1 cellular context compared by ENCODE assay signal in the genomic region with DNA sequence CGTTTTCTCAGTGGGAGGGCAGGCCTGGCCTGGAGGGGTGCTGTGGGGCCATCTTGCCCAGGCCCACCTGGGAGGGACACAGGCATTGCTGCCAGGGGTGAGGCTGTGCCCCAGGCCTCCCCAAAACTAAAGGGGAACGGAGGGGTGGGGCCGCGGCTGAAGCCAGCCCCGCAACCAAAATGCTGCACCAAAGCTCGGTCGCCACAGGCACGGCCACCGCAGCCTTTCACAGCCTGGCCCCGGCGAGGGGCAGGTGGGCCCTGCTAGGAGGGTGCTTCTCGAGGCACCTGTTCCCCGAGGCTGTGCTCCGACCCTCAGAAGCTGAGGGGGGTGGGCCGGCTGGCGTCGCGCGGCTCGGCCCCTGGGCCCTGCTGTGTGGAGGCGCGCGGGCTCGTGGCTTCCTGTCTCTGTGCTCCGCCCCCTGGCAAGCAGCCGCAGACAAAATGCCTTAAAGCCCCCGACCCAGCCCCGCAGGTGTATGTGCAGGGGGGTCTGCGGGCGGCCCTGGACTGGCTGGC.
TF ChIP-seq lines count a peak whose summit lies in the region.

No MANE protein-coding gene starts in this region.

TF ChIP-seq in GM23338, 12 proteins besides CTCF, POLR2A, EP300 and RAD21 (continued from another document):
- TF ChIP-seq, protein P1, sequence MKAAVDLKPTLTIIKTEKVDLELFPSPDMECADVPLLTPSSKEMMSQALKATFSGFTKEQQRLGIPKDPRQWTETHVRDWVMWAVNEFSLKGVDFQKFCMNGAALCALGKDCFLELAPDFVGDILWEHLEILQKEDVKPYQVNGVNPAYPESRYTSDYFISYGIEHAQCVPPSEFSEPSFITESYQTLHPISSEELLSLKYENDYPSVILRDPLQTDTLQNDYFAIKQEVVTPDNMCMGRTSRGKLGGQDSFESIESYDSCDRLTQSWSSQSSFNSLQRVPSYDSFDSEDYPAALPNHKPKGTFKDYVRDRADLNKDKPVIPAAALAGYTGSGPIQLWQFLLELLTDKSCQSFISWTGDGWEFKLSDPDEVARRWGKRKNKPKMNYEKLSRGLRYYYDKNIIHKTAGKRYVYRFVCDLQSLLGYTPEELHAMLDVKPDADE (IDR thresholded peaks at IDR 0.05) = no peak
- TF ChIP-seq EZH2phosphoT487 (IDR thresholded peaks at IDR 0.05; ENCODE audit: unreplicated experiment) (no peak), ZNF331 (CRISPR knock-in tag; IDR thresholded peaks at IDR 0.05; ENCODE audit: low read depth) (no peak), JUNB (IDR thresholded peaks at IDR 0.05; ENCODE audit: unreplicated experiment) (no peak)
- TF ChIP-seq, protein P2, sequence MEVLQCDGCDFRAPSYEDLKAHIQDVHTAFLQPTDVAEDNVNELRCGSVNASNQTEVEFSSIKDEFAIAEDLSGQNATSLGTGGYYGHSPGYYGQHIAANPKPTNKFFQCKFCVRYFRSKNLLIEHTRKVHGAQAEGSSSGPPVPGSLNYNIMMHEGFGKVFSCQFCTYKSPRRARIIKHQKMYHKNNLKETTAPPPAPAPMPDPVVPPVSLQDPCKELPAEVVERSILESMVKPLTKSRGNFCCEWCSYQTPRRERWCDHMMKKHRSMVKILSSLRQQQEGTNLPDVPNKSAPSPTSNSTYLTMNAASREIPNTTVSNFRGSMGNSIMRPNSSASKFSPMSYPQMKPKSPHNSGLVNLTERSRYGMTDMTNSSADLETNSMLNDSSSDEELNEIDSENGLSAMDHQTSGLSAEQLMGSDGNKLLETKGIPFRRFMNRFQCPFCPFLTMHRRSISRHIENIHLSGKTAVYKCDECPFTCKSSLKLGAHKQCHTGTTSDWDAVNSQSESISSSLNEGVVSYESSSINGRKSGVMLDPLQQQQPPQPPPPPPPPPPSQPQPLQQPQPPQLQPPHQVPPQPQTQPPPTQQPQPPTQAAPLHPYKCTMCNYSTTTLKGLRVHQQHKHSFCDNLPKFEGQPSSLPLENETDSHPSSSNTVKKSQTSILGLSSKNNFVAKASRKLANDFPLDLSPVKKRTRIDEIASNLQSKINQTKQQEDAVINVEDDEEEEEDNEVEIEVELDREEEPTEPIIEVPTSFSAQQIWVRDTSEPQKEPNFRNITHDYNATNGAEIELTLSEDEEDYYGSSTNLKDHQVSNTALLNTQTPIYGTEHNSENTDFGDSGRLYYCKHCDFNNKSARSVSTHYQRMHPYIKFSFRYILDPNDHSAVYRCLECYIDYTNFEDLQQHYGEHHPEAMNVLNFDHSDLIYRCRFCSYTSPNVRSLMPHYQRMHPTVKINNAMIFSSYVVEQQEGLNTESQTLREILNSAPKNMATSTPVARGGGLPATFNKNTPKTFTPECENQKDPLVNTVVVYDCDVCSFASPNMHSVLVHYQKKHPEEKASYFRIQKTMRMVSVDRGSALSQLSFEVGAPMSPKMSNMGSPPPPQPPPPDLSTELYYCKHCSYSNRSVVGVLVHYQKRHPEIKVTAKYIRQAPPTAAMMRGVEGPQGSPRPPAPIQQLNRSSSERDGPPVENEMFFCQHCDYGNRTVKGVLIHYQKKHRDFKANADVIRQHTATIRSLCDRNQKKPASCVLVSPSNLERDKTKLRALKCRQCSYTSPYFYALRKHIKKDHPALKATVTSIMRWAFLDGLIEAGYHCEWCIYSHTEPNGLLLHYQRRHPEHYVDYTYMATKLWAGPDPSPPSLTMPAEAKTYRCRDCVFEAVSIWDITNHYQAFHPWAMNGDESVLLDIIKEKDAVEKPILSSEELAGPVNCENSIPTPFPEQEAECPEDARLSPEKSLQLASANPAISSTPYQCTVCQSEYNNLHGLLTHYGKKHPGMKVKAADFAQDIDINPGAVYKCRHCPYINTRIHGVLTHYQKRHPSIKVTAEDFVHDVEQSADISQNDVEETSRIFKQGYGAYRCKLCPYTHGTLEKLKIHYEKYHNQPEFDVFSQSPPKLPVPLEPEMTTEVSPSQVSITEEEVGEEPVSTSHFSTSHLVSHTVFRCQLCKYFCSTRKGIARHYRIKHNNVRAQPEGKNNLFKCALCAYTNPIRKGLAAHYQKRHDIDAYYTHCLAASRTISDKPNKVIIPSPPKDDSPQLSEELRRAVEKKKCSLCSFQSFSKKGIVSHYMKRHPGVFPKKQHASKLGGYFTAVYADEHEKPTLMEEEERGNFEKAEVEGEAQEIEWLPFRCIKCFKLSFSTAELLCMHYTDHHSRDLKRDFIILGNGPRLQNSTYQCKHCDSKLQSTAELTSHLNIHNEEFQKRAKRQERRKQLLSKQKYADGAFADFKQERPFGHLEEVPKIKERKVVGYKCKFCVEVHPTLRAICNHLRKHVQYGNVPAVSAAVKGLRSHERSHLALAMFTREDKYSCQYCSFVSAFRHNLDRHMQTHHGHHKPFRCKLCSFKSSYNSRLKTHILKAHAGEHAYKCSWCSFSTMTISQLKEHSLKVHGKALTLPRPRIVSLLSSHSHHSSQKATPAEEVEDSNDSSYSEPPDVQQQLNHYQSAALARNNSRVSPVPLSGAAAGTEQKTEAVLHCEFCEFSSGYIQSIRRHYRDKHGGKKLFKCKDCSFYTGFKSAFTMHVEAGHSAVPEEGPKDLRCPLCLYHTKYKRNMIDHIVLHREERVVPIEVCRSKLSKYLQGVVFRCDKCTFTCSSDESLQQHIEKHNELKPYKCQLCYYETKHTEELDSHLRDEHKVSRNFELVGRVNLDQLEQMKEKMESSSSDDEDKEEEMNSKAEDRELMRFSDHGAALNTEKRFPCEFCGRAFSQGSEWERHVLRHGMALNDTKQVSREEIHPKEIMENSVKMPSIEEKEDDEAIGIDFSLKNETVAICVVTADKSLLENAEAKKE (CRISPR knock-in tag; IDR thresholded peaks at IDR 0.05) = no peak
TF ChIP-seq in GM23338: peak in this region for 0.
